ENCODE assay signal across 1 cellular context in genomic region chr17:59101178-59101577, GRCh38.
TF ChIP-seq lines count a peak whose summit lies in the region.

No MANE protein-coding gene starts in this region.

TF ChIP-seq in GM12878, 131 proteins besides CTCF, POLR2A, EP300 and RAD21:
- TF ChIP-seq TCF3 (IDR thresholded peaks at IDR 0.05; ENCODE audit: borderline replicate concordance, insufficient read depth, low read depth, low read length) (no peak), NFXL1 (IDR thresholded peaks at IDR 0.05; ENCODE audit: borderline replicate concordance) (peak; percentile 73; the same call in 1 of the 2 replicates), ZBTB11 (CRISPR knock-in tag; IDR thresholded peaks at IDR 0.05) (no peak), SP1 (IDR thresholded peaks at IDR 0.05; ENCODE audit: low read depth, low read length) (no peak), PML (IDR thresholded peaks at IDR 0.05; ENCODE audit: low read length) (no peak), HDGF (IDR thresholded peaks at IDR 0.05) (no peak), SMARCA5 (IDR thresholded peaks at IDR 0.05) (no peak), TBL1XR1 (IDR thresholded peaks at IDR 0.05; ENCODE audit: low read depth, low read length) (no peak), USF1 (IDR thresholded peaks at IDR 0.05; ENCODE audit: borderline replicate concordance, extremely low read length, insufficient read depth, low read depth, low read length) (no peak), E4F1 (IDR thresholded peaks at IDR 0.05; ENCODE audit: borderline replicate concordance, partially characterized antibody) (no peak), CEBPZ (IDR thresholded peaks at IDR 0.05; ENCODE audit: low read depth, low read length) (no peak), HCFC1 (IDR thresholded peaks at IDR 0.05; ENCODE audit: low read length) (no peak), ETV6 (conservative IDR thresholded peaks at IDR 0.05 in 1 of 2, IDR thresholded peaks at IDR 0.05 in 1 of 2; ENCODE audit: borderline replicate concordance in 1 of 2, low read depth in 1 of 2) (0 out of 4 replicates have a peak, but pooled peaks of 1 of the 2 experiments have one; percentile 61)
